ENCODE assay signal across 26 cellular contexts in the genomic region with DNA sequence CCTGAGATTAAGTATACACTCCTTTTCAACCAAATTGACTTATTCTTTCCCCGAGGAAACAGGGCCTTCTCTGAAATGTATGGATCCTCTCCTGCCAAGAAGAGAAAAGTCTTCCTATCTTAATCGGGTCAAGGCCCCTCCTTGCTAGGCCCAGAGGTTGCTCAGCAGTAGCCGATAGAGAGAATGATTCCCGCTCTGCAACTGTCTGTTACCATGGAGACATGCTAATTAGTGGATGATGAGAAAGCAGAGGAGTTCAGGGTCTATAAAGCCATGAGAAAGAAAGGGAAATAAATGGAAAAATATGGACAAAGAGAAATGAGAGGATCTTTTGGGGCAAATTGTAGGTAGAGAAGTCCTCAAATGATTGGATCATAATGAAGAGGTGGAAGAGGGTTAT.
A peak's percentile ranks its signal among the peaks of the same experiment; 100 is the strongest.
DNase-seq lines count a peak whose midpoint lies in the region; ATAC-seq and TF ChIP-seq lines count a peak whose summit lies in the region.
"Had no signal": no experiment of that assay in that cellular context is flagged by ENCODE, and none has a peak within 500 bp of the region (broad histone marks: within the 10 kb centered on the region; RNA-seq: fewer than 3 reads in every experiment).

No MANE protein-coding gene starts in this region.

- H3K9me3 Mint-ChIP-seq in WTC11 = 0 out of 2 replicates have a peak, but pooled peaks cover 4% of the 10 kb centered on the region

- CTCF ChIA-PET in WTC11 (lab: Charles Lee) = no interaction called here

- no peak overlapping the region for H3K56ac ChIP-seq in mesendoderm (ENCODE audit: low read length)

- no peak overlapping the region for H3K4me3 Mint-ChIP-seq in WTC11
- H3K4me3 Mint-ChIP-seq: B cell; CD8-positive, alpha-beta T cell; HFFc6 had no signal

- H3K36me3 Mint-ChIP-seq in WTC11 = no peaks in the 10 kb centered on the region
- H3K36me3 Mint-ChIP-seq: CD8-positive, alpha-beta T cell had no signal

- no peak overlapping the region for H3K27ac ChIP-seq in mesendoderm (ENCODE audit: low read depth, low read length)
- H3K27ac ChIP-seq in foreskin keratinocyte = no peak overlapping the region
- no peak overlapping the region for H3K27ac ChIP-seq in suprapubic skin
- H3K27ac ChIP-seq: 22Rv1, C4-2B, KMS-11, RWPE1 had no signal

- H3K4me3 ChIP-seq in mesendoderm (ENCODE audit: low read length) (no peak overlapping the region), suprapubic skin (no peak overlapping the region)
- H3K4me3 ChIP-seq: HAP-1 had no signal

- H2BK5ac ChIP-seq in mesendoderm (ENCODE audit: low read length) = no peak overlapping the region

- no peak overlapping the region for H3K18ac ChIP-seq in mesendoderm (ENCODE audit: low read length)

- TF ChIP-seq CTCF in WTC11 (IDR thresholded peaks at IDR 0.05) = no peak
- no peak for TF ChIP-seq CTCF in foreskin keratinocyte (conservative IDR thresholded peaks at IDR 0.05)
- no peak for TF ChIP-seq CTCF in suprapubic skin (IDR thresholded peaks at IDR 0.05)

- H3K4me1 ChIP-seq in mesendoderm (ENCODE audit: control insufficient read depth, low read depth, low read length) = peaks cover 5% of the 10 kb centered on the region
- H3K4me1 ChIP-seq in foreskin keratinocyte = no peaks in the 10 kb centered on the region
- no peaks in the 10 kb centered on the region for H3K4me1 ChIP-seq in suprapubic skin
- H3K4me1 ChIP-seq: Caco-2, HAP-1 had no signal

- no peak overlapping the region for H3K27ac Mint-ChIP-seq in WTC11
- H3K27ac Mint-ChIP-seq: B cell; CD8-positive, alpha-beta T cell; HFFc6 had no signal

- H3K9ac ChIP-seq in mesendoderm (ENCODE audit: low read length) = no peak overlapping the region
- H3K9ac ChIP-seq: KMS-11 had no signal

- no peak overlapping the region for H4K5ac ChIP-seq in mesendoderm (ENCODE audit: low read length)

- no peak for TF ChIP-seq EP300 in suprapubic skin (IDR thresholded peaks at IDR 0.05)

- WGBS in mesendoderm (ENCODE audit: extremely low coverage, insufficient coverage, low lambda C conversion rate) = no CpG with 5 or more reads among the region's 4 CpGs
- 45% methylated on average over 4 of the region's 4 CpGs for WGBS in suprapubic skin

- no peak overlapping the region for H3K23ac ChIP-seq in mesendoderm (ENCODE audit: low read length)

- TF ChIP-seq POLR2A in suprapubic skin (IDR thresholded peaks at IDR 0.05) = no peak

- H3K36me3 ChIP-seq in mesendoderm (ENCODE audit: control insufficient read depth, insufficient read depth, low read length) (no peaks in the 10 kb centered on the region), suprapubic skin (no peaks in the 10 kb centered on the region)
- H3K36me3 ChIP-seq: HAP-1 had no signal

- ATAC-seq in WTC11 (peak; percentile 90), foreskin keratinocyte (no peak)
- ATAC-seq: CD8-positive, alpha-beta T cell; Panc1 had no signal

- no peak overlapping the region for H4K8ac ChIP-seq in mesendoderm (ENCODE audit: low read depth, low read length)

- POLR2A ChIA-PET in WTC11 (lab: Charles Lee) = interaction anchor here (0.6 kb wide), 1 partner anchor 164 kb away, joined by 3 read pairs; no protein-coding TSS in a partner anchor

- H3K79me1 ChIP-seq in mesendoderm (ENCODE audit: low read length) = no peaks in the 10 kb centered on the region

- no peaks in the 10 kb centered on the region for H3K9me3 ChIP-seq in suprapubic skin
- H3K9me3 ChIP-seq: Caco-2, HAP-1 had no signal

- H3K4ac ChIP-seq in mesendoderm (ENCODE audit: low read depth, low read length) = no peak overlapping the region

- peak; percentile 5 for DNase-seq in DMS 273 (lab: John Stamatoyannopoulos, UW; ENCODE audit: unreplicated experiment)
- no peak for DNase-seq in DMS 273 treated with DMSO at 0.1 percent for 48 hours (lab: John Stamatoyannopoulos, UW)
- DNase-seq in NCI-H526 (lab: John Stamatoyannopoulos, UW) = peak; percentile 68 to 85
- no peak for DNase-seq in WTC11 (ENCODE audit: low spot score)
- DNase-seq in mesendoderm = peak; percentile 69
- DNase-seq in NCI-H2196 (lab: John Stamatoyannopoulos, UW; ENCODE audit: unreplicated experiment) = no peak
- DNase-seq in foreskin keratinocyte = no peak
- no peak for DNase-seq in suprapubic skin (ENCODE audit: low spot score in 2 of 2)
- DNase-seq: Caco-2; CD8-positive, alpha-beta T cell; DMS79 treated with DMSO at 0.1 percent for 48 hours; GF-D8; HFFc6; MM.1S; NCI-H187; NCI-H2107; NCI-H2227 treated with DMSO at 0.1 percent for 48 hours; SHP77; T-helper 1 cell had no signal

- H3K4me2 ChIP-seq in mesendoderm (ENCODE audit: low read length) = no peak overlapping the region
- H3K4me2 ChIP-seq: KMS-11 had no signal

- peaks cover 7% of the 10 kb centered on the region; the same call in 1 of the 2 replicates for H3K4me1 Mint-ChIP-seq in WTC11
- H3K4me1 Mint-ChIP-seq: B cell had no signal

- no peak overlapping the region for H2BK120ac ChIP-seq in mesendoderm (ENCODE audit: low read depth, low read length)

- H3K27me3 Mint-ChIP-seq in WTC11 (ENCODE audit: low read depth) = no peaks in the 10 kb centered on the region
- H3K27me3 Mint-ChIP-seq: B cell had no signal

- H2AK5ac ChIP-seq in mesendoderm (ENCODE audit: low read length) = no peak overlapping the region

- H2BK15ac ChIP-seq in mesendoderm (replicated peaks; ENCODE audit: low read depth) = no peak overlapping the region

- no peaks in the 10 kb centered on the region for H3K79me2 ChIP-seq in mesendoderm (ENCODE audit: control insufficient read depth, insufficient read depth, low read length)

- H3K27me3 ChIP-seq in mesendoderm (ENCODE audit: insufficient read depth, low read length, poor library complexity) = peaks cover 2% of the 10 kb centered on the region
- H3K27me3 ChIP-seq in foreskin keratinocyte = no peaks in the 10 kb centered on the region
- no peaks in the 10 kb centered on the region for H3K27me3 ChIP-seq in suprapubic skin

TF ChIP-seq in WTC11, 78 proteins besides CTCF, POLR2A, EP300 and RAD21 (continues in another document):
- TF ChIP-seq NR3C1 (CRISPR knock-in tag; conservative IDR thresholded peaks at IDR 0.05; ENCODE audit: low read depth) (no peak), TCF7 (CRISPR knock-in tag; IDR thresholded peaks at IDR 0.05; ENCODE audit: low read depth) (no peak), ZNF423 (CRISPR knock-in tag; IDR thresholded peaks at IDR 0.05) (no peak), AFF4 (CRISPR knock-in tag; IDR thresholded peaks at IDR 0.05; ENCODE audit: borderline replicate concordance) (no peak), ZNF396 (CRISPR knock-in tag; IDR thresholded peaks at IDR 0.05; ENCODE audit: borderline replicate concordance) (no peak), ATF1 (CRISPR knock-in tag; IDR thresholded peaks at IDR 0.05) (no peak), HMGXB4 (CRISPR knock-in tag; IDR thresholded peaks at IDR 0.05) (no peak), GRHL2 (CRISPR knock-in tag; IDR thresholded peaks at IDR 0.05; ENCODE audit: insufficient replicate concordance, severe bottlenecking) (no peak), RORB (CRISPR knock-in tag; IDR thresholded peaks at IDR 0.05) (no peak), MAX (CRISPR knock-in tag; IDR thresholded peaks at IDR 0.05) (no peak), ZNF232 (CRISPR knock-in tag; IDR thresholded peaks at IDR 0.05) (no peak), RELA (CRISPR knock-in tag; IDR thresholded peaks at IDR 0.05; ENCODE audit: borderline replicate concordance) (no peak)
- TF ChIP-seq, protein P1, sequence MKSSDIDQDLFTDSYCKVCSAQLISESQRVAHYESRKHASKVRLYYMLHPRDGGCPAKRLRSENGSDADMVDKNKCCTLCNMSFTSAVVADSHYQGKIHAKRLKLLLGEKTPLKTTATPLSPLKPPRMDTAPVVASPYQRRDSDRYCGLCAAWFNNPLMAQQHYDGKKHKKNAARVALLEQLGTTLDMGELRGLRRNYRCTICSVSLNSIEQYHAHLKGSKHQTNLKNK (CRISPR knock-in tag; IDR thresholded peaks at IDR 0.05) = no peak

Comparison
In these comparisons a context has a peak if more than half of its experiments do, and no peak if none do; other contexts are left out.
1. DNase-seq: peak in DMS 273 (single experiment), NCI-H526 (2 of 2) and mesendoderm (single experiment); none in DMS 273 treated with DMSO at 0.1 percent for 48 hours (single experiment), WTC11 (single experiment), NCI-H2196 (single experiment), foreskin keratinocyte (0 of 2) and suprapubic skin (0 of 2).